ENCODE assay signal across 1 cellular context in genomic region chr10:88991900-88992237, GRCh38.
TF ChIP-seq lines count a peak whose summit lies in the region.

No MANE protein-coding gene starts in this region.

TF ChIP-seq in GM23338, 12 proteins besides CTCF, POLR2A, EP300 and RAD21 (continued from another document):
- TF ChIP-seq ZNF462 (CRISPR knock-in tag; IDR thresholded peaks at IDR 0.05): no peak
TF ChIP-seq in GM23338: peak in this region for 0.
